ENCODE assay signal across 15 cellular contexts in genomic region chr2:69067866-69068265, GRCh38. TPM values are rescaled to one million over a fixed set of nuclear protein-coding genes. Genes with fewer than 3 reads are reported as not detected.
"Had no signal": no experiment of that assay in that cellular context is flagged by ENCODE, and none has a peak within 500 bp of the region (broad histone marks: within the 10 kb centered on the region; RNA-seq: fewer than 3 reads in every experiment).

No MANE protein-coding gene starts in this region.

- H3K9me3 ChIP-seq: gastrocnemius medialis had no signal

- ATAC-seq: naive thymus-derived CD8-positive, alpha-beta T cell had no signal

- H3K4me3 ChIP-seq: gastrocnemius medialis, hepatocyte, lung had no signal

- H3K4me1 Mint-ChIP-seq: activated naive CD4-positive, alpha-beta T cell treated with anti-CD3 and anti-CD28 coated beads, Interleukin-2, amount 50 U/mL, for 24 hours; naive thymus-derived CD8-positive, alpha-beta T cell had no signal

- H3K36me3 ChIP-seq: gastrocnemius medialis had no signal

- DNase-seq: activated CD4-positive, alpha-beta T cell treated with anti-CD3 and anti-CD28 coated beads, Interleukin-2, amount 50 U/mL, for 4 hours; activated CD4-positive, CD25-positive, alpha-beta regulatory T cell treated with anti-CD3 and anti-CD28 coated beads, Interleukin-2, amount 50 U/mL, for 72 hours; activated T-cell treated with anti-CD3 and anti-CD28 coated beads, Interleukin-2, amount 50 U/mL, for 1 hour; amniotic stem cell; brain microvascular endothelial cell; gastrocnemius medialis; kidney glomerular epithelial cell; naive thymus-derived CD8-positive, alpha-beta T cell; stimulated activated CD4-positive, alpha-beta T cell treated with anti-CD3 and anti-CD28 coated beads, Interleukin-4, amount 100 ng/mL, for 24 hours had no signal

- H3K4me3 Mint-ChIP-seq: activated naive CD4-positive, alpha-beta T cell treated with anti-CD3 and anti-CD28 coated beads, Interleukin-2, amount 50 U/mL, for 24 hours; naive thymus-derived CD8-positive, alpha-beta T cell; stimulated activated naive CD8-positive, alpha-beta T cell treated with anti-CD3 and anti-CD28 coated beads, Interleukin-15, Interleukin-2, amounts not matched to agents 100 ng/mL and 50 ng/mL, for 24 hours had no signal

- H3K27me3 ChIP-seq: brain microvascular endothelial cell, gastrocnemius medialis, hepatocyte had no signal

- H3K36me3 Mint-ChIP-seq: activated naive CD4-positive, alpha-beta T cell treated with anti-CD3 and anti-CD28 coated beads, Interleukin-2, amount 50 U/mL, for 24 hours had no signal

- H3K9me3 Mint-ChIP-seq: stimulated activated naive CD8-positive, alpha-beta T cell treated with anti-CD3 and anti-CD28 coated beads, Interleukin-15, Interleukin-2, amounts not matched to agents 100 ng/mL and 50 ng/mL, for 24 hours had no signal

- H3K27me3 Mint-ChIP-seq: progenitor cell of endocrine pancreas had no signal

- H3K27ac ChIP-seq: brain microvascular endothelial cell, hepatocyte had no signal

- H3K27ac Mint-ChIP-seq: naive thymus-derived CD8-positive, alpha-beta T cell; progenitor cell of endocrine pancreas; stimulated activated naive CD8-positive, alpha-beta T cell treated with anti-CD3 and anti-CD28 coated beads, Interleukin-15, Interleukin-2, amounts not matched to agents 100 ng/mL and 50 ng/mL, for 24 hours had no signal

RNA-seq across cellular contexts. Expression of gene ANTXR1, which starts 54.9 kb away (rescaled TPM):
- total RNA-seq: T-helper 2 cell treated with Interferon-gamma antibody and Interleukin-4, amounts not matched to agents 100 ng/mL and 5 ng/mL, for 36 hours had no signal
